In the genomic region with DNA sequence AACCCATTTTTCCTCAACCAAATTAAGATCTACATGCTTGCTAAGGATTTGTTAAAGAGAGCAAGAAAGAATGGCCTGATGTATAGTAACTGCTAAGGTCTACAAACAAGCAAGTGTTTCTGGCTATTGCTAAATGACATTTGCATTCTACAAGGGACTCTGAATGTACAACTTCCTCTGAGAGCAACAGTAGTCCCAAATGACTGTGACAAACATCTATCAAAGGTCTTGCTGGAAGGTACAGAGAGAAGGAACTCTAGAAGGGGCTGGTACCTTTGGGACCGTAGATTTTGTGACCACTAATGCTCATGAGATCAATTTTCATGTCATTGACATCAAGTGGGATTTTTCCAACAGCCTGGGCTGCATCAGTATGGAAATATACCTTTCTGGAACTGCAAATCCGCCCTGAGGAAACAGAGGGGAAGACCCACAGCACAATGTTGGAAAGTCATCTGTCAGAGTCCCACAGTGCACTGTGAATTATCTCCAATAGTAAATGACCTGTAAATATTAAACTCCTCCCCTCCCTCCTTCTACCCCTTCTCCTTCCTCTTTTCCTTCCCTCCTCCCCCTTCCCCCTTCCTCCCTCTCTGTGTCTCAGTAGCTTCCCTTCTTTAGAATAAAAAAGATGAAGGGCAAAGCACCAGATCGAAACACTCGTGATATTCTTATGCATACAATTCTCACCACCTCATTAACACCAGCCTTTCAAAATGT, we compare ENCODE assay signal across 24 cellular contexts. TPM values are rescaled to one million over a fixed set of nuclear protein-coding genes. Genes with fewer than 3 reads are reported as not detected.
DNase-seq lines count a peak whose midpoint lies in the region; ATAC-seq, FAIRE-seq and TF ChIP-seq lines count a peak whose summit lies in the region.
"Had no signal": no experiment of that assay in that cellular context is flagged by ENCODE, and none has a peak within 500 bp of the region (broad histone marks: within the 10 kb centered on the region; RNA-seq: fewer than 3 reads in every experiment).

No MANE protein-coding gene starts in this region.

- H3K27me3 ChIP-seq in K562 (ENCODE audit: control insufficient read depth in 2 of 2, insufficient read depth in 2 of 2, low read length in 2 of 2) (no peaks in the 10 kb centered on the region), A673 (replicated peaks; ENCODE audit: insufficient read depth, low read depth, low read length, poor library complexity) (no peaks in the 10 kb centered on the region)
- H3K27me3 ChIP-seq: adrenal gland, tibial nerve had no signal

- H3K4me3 ChIP-seq in K562 (no peak overlapping the region), A673 (ENCODE audit: low read depth, low read length, poor library complexity, severe bottlenecking) (no peak overlapping the region)
- H3K4me3 ChIP-seq: adrenal gland, tibial nerve had no signal

- ATAC-seq in K562: peak; percentile 58; the same call in 2 of the 3 replicates
- ATAC-seq: esophagus mucosa, left colon, T-cell had no signal

- no peak for TF ChIP-seq RAD21 in K562 (CRISPR knock-in tag; conservative IDR thresholded peaks at IDR 0.05 in 1 of 2, IDR thresholded peaks at IDR 0.05 in 1 of 2)

- BruUV-seq in K562 (replicated peaks; lab: Mats Ljungman, UMichigan) (no TSS peak), A673 (replicated peaks; lab: Mats Ljungman, UMichigan) (no TSS peak)

- H3K36me3 Mint-ChIP-seq in activated CD4-positive, alpha-beta T cell treated with anti-CD3 and anti-CD28 coated beads, Interleukin-2, amount 10 ng/mL, durations not matched to agents 7 days and 5 days (ENCODE audit: low read depth): peaks cover 11% of the 10 kb centered on the region
- no peaks in the 10 kb centered on the region for H3K36me3 Mint-ChIP-seq in type B pancreatic cell

- H4K20me1 ChIP-seq in K562 (replicated peaks; ENCODE audit: control insufficient read depth, insufficient read depth, low read length): no peaks in the 10 kb centered on the region

- TF ChIP-seq POLR2A in K562 (conservative IDR thresholded peaks at IDR 0.05): no peak

- no peaks in the 10 kb centered on the region for H3K9me3 ChIP-seq in K562 (replicated peaks; ENCODE audit: control insufficient read depth, insufficient read depth, low read depth, low read length)
- H3K9me3 ChIP-seq in A673 (ENCODE audit: low read depth, low read length, poor library complexity, severe bottlenecking): no peaks in the 10 kb centered on the region
- H3K9me3 ChIP-seq: adrenal gland, tibial nerve had no signal

- no peaks in the 10 kb centered on the region for H3K9me3 Mint-ChIP-seq in activated CD4-positive, alpha-beta T cell treated with anti-CD3 and anti-CD28 coated beads, Interleukin-2, amount 10 ng/mL, durations not matched to agents 7 days and 5 days
- no peaks in the 10 kb centered on the region for H3K9me3 Mint-ChIP-seq in type B pancreatic cell
- H3K9me3 Mint-ChIP-seq: CD4-positive, alpha-beta T cell; T-cell had no signal

- no peak overlapping the region for H3K9ac ChIP-seq in K562 (ENCODE audit: insufficient read depth in 1 of 2, low read depth in 2 of 2, low read length in 2 of 2)

- H3K36me3 ChIP-seq in K562 (ENCODE audit: control insufficient read depth, insufficient read depth, low read length) (peaks cover 32% of the 10 kb centered on the region; the same call in 2 of the 3 replicates), A673 (ENCODE audit: insufficient read depth, low read length, poor library complexity, severe bottlenecking) (no peaks in the 10 kb centered on the region)

- no peaks in the 10 kb centered on the region for H3K9me1 ChIP-seq in K562 (ENCODE audit: control insufficient read depth, insufficient read depth, low read length)

- no peak for DNase-seq in activated CD4-positive, alpha-beta T cell treated with anti-CD3 and anti-CD28 coated beads, Interleukin-2, amount 10 ng/mL, durations not matched to agents 7 days and 5 days
- no peak for DNase-seq in activated CD4-positive, alpha-beta T cell treated with anti-CD3 and anti-CD28 coated beads for 48 hours
- DNase-seq in NOMO-1 treated with dmso at 0.1 percent for 144 hours (lab: John Stamatoyannopoulos, UW; ENCODE audit: unreplicated experiment) (peak; percentile 44), K562 (ENCODE audit: extremely low read depth in 1 of 4, low spot score in 3 of 4) (no peak), type B pancreatic cell (ENCODE audit: extremely low spot score, unreplicated experiment) (peak; percentile 15), A673 (ENCODE audit: low spot score) (no peak), DMS 273 (lab: John Stamatoyannopoulos, UW; ENCODE audit: unreplicated experiment) (no peak), NCI-H128 (lab: John Stamatoyannopoulos, UW; ENCODE audit: unreplicated experiment) (no peak)
- DNase-seq: DMS79; H7; KG1; left colon; NCI-H1417; NCI-H2171; NCI-H748 treated with DMSO at 0.1 percent for 48 hours; retina; stimulated activated naive CD4-positive, alpha-beta T cell; T-cell had no signal

- no peak for TF ChIP-seq CTCF in K562 (IDR thresholded peaks at IDR 0.05 in 2 of 3, conservative IDR thresholded peaks at IDR 0.05 in 1 of 3; ENCODE audit: insufficient read depth in 2 of 3, low read depth in 1 of 3, low read length in 3 of 3)
- TF ChIP-seq CTCF in type B pancreatic cell (conservative IDR thresholded peaks at IDR 0.05): no peak
- TF ChIP-seq CTCF in A673 (conservative IDR thresholded peaks at IDR 0.05; ENCODE audit: low read depth, low read length): no peak

- in situ Hi-C loops in K562 (cut with MboI): no loop called here

- intact Hi-C loops in K562 (cut with micrococcal nuclease) (no loop called here), A673 (cut with micrococcal nuclease; ENCODE audit: unreplicated experiment) (no loop called here)

- TF ChIP-seq EP300 in K562 (IDR thresholded peaks at IDR 0.05; ENCODE audit: low read length): no peak

- H3K4me1 Mint-ChIP-seq in activated CD4-positive, alpha-beta T cell treated with anti-CD3 and anti-CD28 coated beads, Interleukin-2, amount 10 ng/mL, durations not matched to agents 7 days and 5 days: peaks cover 4% of the 10 kb centered on the region
- peaks cover 4% of the 10 kb centered on the region for H3K4me1 Mint-ChIP-seq in type B pancreatic cell (ENCODE audit: unreplicated experiment)

- H3K27ac ChIP-seq in K562 (ENCODE audit: extremely low read depth, low read depth, low read length): no peak overlapping the region
- no peak overlapping the region for H3K27ac ChIP-seq in A673 (ENCODE audit: low read depth, low read length, poor library complexity, severe bottlenecking)
- H3K27ac ChIP-seq: adrenal gland, RWPE1, tibial nerve had no signal

- no peak for FAIRE-seq in K562 (lab: Jason Lieb, UNC)
- FAIRE-seq: A204.1 had no signal

- POLR2A ChIA-PET in activated CD4-positive, alpha-beta T cell treated with anti-CD3 and anti-CD28 coated beads, Interleukin-2, amount 10 ng/mL, durations not matched to agents 7 days and 5 days (lab: Charles Lee): no interaction called here
- POLR2A ChIA-PET in K562 (lab: Yijun Ruan, JAX) (interaction anchor here (0.6 to 1.3 kb wide), 3 partner anchors 10 to 22 kb away, joined by 3 read pairs; partner anchors contain the start of gene ROMO1), A673 (lab: Charles Lee; ENCODE audit: low non-redundant PET) (no interaction called here)

- no peaks in the 10 kb centered on the region for H3K4me1 ChIP-seq in K562 (replicated peaks in 1 of 2; ENCODE audit: control insufficient read depth in 2 of 2, insufficient read depth in 2 of 2, low read length in 2 of 2)
- H3K4me1 ChIP-seq in A673 (ENCODE audit: insufficient read depth, low read length, poor library complexity, severe bottlenecking): no peaks in the 10 kb centered on the region
- H3K4me1 ChIP-seq: adrenal gland, tibial nerve had no signal

- no peak overlapping the region for H3K4me3 Mint-ChIP-seq in activated CD4-positive, alpha-beta T cell treated with anti-CD3 and anti-CD28 coated beads, Interleukin-2, amount 10 ng/mL, durations not matched to agents 7 days and 5 days
- H3K4me3 Mint-ChIP-seq in type B pancreatic cell: no peak overlapping the region
- H3K4me3 Mint-ChIP-seq: CD4-positive, alpha-beta T cell; T-cell had no signal

- no peak overlapping the region for H3K4me2 ChIP-seq in K562 (ENCODE audit: insufficient read depth, low read length)

- peak overlapping the region; percentile 74 for H3K27ac Mint-ChIP-seq in activated CD4-positive, alpha-beta T cell treated with anti-CD3 and anti-CD28 coated beads, Interleukin-2, amount 10 ng/mL, durations not matched to agents 7 days and 5 days
- H3K27ac Mint-ChIP-seq in type B pancreatic cell: no peak overlapping the region
- H3K27ac Mint-ChIP-seq: CD4-positive, alpha-beta T cell; T-cell had no signal

- H2AFZ ChIP-seq in K562 (ENCODE audit: low read depth, low read length): no peak overlapping the region

- no peaks in the 10 kb centered on the region for H3K27me3 Mint-ChIP-seq in activated CD4-positive, alpha-beta T cell treated with anti-CD3 and anti-CD28 coated beads, Interleukin-2, amount 10 ng/mL, durations not matched to agents 7 days and 5 days
- H3K27me3 Mint-ChIP-seq in type B pancreatic cell: no peaks in the 10 kb centered on the region
- H3K27me3 Mint-ChIP-seq: CD4-positive, alpha-beta T cell; T-cell had no signal

- H3K79me2 ChIP-seq in K562 (ENCODE audit: control insufficient read depth, insufficient read depth, low read length): no peaks in the 10 kb centered on the region

- CTCF ChIA-PET in activated CD4-positive, alpha-beta T cell treated with anti-CD3 and anti-CD28 coated beads, Interleukin-2, amount 10 ng/mL, durations not matched to agents 7 days and 5 days (lab: Charles Lee): no interaction called here
- CTCF ChIA-PET in K562 (lab: Yijun Ruan, JAX; ENCODE audit: low intra/inter-chr PET ratio): no interaction called here
- CTCF ChIA-PET in A673 (lab: Charles Lee): no interaction called here

- WGBS in K562 (ENCODE audit: insufficient coverage, low coverage, missing lambda C conversion rate): 66% methylated on average over 4 of the region's 4 CpGs

RNA-seq across cellular contexts. Expression of gene CPNE1, which starts 15.9 kb away (rescaled TPM):
- 100 to 1,000 TPM; 252 to 256 TPM for total RNA-seq in activated CD4-positive, alpha-beta T cell treated with anti-CD3 and anti-CD28 coated beads, Interleukin-2, amount 10 ng/mL, durations not matched to agents 7 days and 5 days
- 182 and 323 TPM in 2 replicates for total RNA-seq in K562 (2011; cell fraction: chromatin; rRNA removed; ENCODE audit: low replicate concordance)
- total RNA-seq in K562 (2011; cell fraction: nucleolus; rRNA removed): 205 and 207 TPM in 2 replicates
- 200 and 207 TPM in 2 replicates for total RNA-seq in K562 (2011; cell fraction: nucleoplasm; rRNA removed)
- total RNA-seq in K562 (2014; rRNA removed) (54.4 and 83.8 TPM in 2 replicates), K562 (2014; rRNA removed; fragmentation: Illumina TruSeq; extraction: Trizol) (39.7 and 42.2 TPM in 2 replicates), K562 (2015; rRNA removed; fragmentation: Illumina TruSeq; extraction: Trizol) (41.9 and 42.1 TPM in 2 replicates), K562 (2021) (102 and 105 TPM in 2 replicates), type B pancreatic cell (ENCODE audit: low replicate concordance) (115 and 192 TPM in 2 replicates), A673 (2021) (273 TPM in 2 replicates)
- polyA plus RNA-seq in K562 (2011; rRNA removed) (72.9 and 80.0 TPM in 2 replicates), K562 (2014; fragmentation: Illumina TruSeq; extraction: Trizol) (68.6 and 69.8 TPM in 2 replicates), K562 (2014; fragmentation: Nextera tagmentation; extraction: Ambion mirVana) (10 to 100 TPM; 45.5 to 56.0 TPM), K562 (2014; rRNA removed) (56.0 and 65.2 TPM in 2 replicates)
- 124 and 164 TPM in 2 replicates for polyA plus RNA-seq in K562 (2011; cell fraction: cytosol; rRNA removed)
- polyA plus RNA-seq in K562 (2011; cell fraction: nucleus; rRNA removed): 322 and 336 TPM in 2 replicates
- 98.9 and 128 TPM in 2 replicates for polyA plus RNA-seq in K562 (2012)
- 46.6 and 66.8 TPM in 2 replicates for polyA minus RNA-seq in K562 (2011; rRNA and poly(A)+ RNA removed)
- 46.7 and 82.3 TPM in 2 replicates for polyA minus RNA-seq in K562 (2011; cell fraction: cytosol; rRNA and poly(A)+ RNA removed)
- 66.4 and 92.3 TPM in 2 replicates for polyA minus RNA-seq in K562 (2011; cell fraction: nucleus; rRNA and poly(A)+ RNA removed)

RNA-seq across cellular contexts. Expression of gene RBM12, which starts 15.9 kb away (rescaled TPM):
- total RNA-seq in activated CD4-positive, alpha-beta T cell treated with anti-CD3 and anti-CD28 coated beads, Interleukin-2, amount 10 ng/mL, durations not matched to agents 7 days and 5 days: 100 to 1,000 TPM; 121 to 127 TPM
- 81.9 and 147 TPM in 2 replicates for total RNA-seq in K562 (2011; cell fraction: chromatin; rRNA removed; ENCODE audit: low replicate concordance)
- 22.5 and 28.8 TPM in 2 replicates for total RNA-seq in K562 (2011; cell fraction: nucleolus; rRNA removed)
- total RNA-seq in K562 (2011; cell fraction: nucleoplasm; rRNA removed): 55.1 and 69.2 TPM in 2 replicates
- total RNA-seq in K562 (2014; rRNA removed) (33.9 and 40.8 TPM in 2 replicates), K562 (2014; rRNA removed; fragmentation: Illumina TruSeq; extraction: Trizol) (73.3 and 78.7 TPM in 2 replicates), K562 (2015; rRNA removed; fragmentation: Illumina TruSeq; extraction: Trizol) (76.5 and 76.8 TPM in 2 replicates), K562 (2021) (120 TPM in 2 replicates), type B pancreatic cell (ENCODE audit: low replicate concordance) (122 and 153 TPM in 2 replicates), A673 (2021) (114 and 124 TPM in 2 replicates)
- polyA plus RNA-seq in K562 (2011; rRNA removed) (123 and 144 TPM in 2 replicates), K562 (2014; fragmentation: Illumina TruSeq; extraction: Trizol) (133 and 162 TPM in 2 replicates), K562 (2014; fragmentation: Nextera tagmentation; extraction: Ambion mirVana) (1 to 10 TPM; 5.0 to 10.0 TPM), K562 (2014; rRNA removed) (49.1 and 57.9 TPM in 2 replicates)
- 165 and 176 TPM in 2 replicates for polyA plus RNA-seq in K562 (2011; cell fraction: cytosol; rRNA removed)
- 127 and 133 TPM in 2 replicates for polyA plus RNA-seq in K562 (2011; cell fraction: nucleus; rRNA removed)
- polyA plus RNA-seq in K562 (2012): 53.2 and 59.8 TPM in 2 replicates
- polyA minus RNA-seq in K562 (2011; rRNA and poly(A)+ RNA removed): 309 and 312 TPM in 2 replicates
- polyA minus RNA-seq in K562 (2011; cell fraction: cytosol; rRNA and poly(A)+ RNA removed): 61.7 and 71.5 TPM in 2 replicates
- polyA minus RNA-seq in K562 (2011; cell fraction: nucleus; rRNA and poly(A)+ RNA removed): 23.6 and 40.4 TPM in 2 replicates

RNA-seq across cellular contexts. Expression of gene NFS1, which starts 18.5 kb away (rescaled TPM):
- total RNA-seq in activated CD4-positive, alpha-beta T cell treated with anti-CD3 and anti-CD28 coated beads, Interleukin-2, amount 10 ng/mL, durations not matched to agents 7 days and 5 days: 10 to 100 TPM; 33.2 to 36.6 TPM
- 52.4 and 75.5 TPM in 2 replicates for total RNA-seq in K562 (2011; cell fraction: chromatin; rRNA removed; ENCODE audit: low replicate concordance)
- total RNA-seq in K562 (2011; cell fraction: nucleolus; rRNA removed): 59.4 and 63.0 TPM in 2 replicates
- 55.7 and 62.0 TPM in 2 replicates for total RNA-seq in K562 (2011; cell fraction: nucleoplasm; rRNA removed)
- total RNA-seq in K562 (2014; rRNA removed): 45.0 and 59.4 TPM in 2 replicates
- 41.0 and 41.8 TPM in 2 replicates for total RNA-seq in K562 (2014; rRNA removed; fragmentation: Illumina TruSeq; extraction: Trizol)
- 34.1 and 34.7 TPM in 2 replicates for total RNA-seq in K562 (2015; rRNA removed; fragmentation: Illumina TruSeq; extraction: Trizol)
- total RNA-seq in K562 (2021): 47.1 and 52.5 TPM in 2 replicates
- 72.2 and 76.3 TPM in 2 replicates for polyA plus RNA-seq in K562 (2011; rRNA removed)
- 84.5 and 124 TPM in 2 replicates for polyA plus RNA-seq in K562 (2011; cell fraction: cytosol; rRNA removed)
- polyA plus RNA-seq in K562 (2011; cell fraction: nucleus; rRNA removed): 63.6 and 64.2 TPM in 2 replicates
- polyA plus RNA-seq in K562 (2012): 27.4 and 33.4 TPM in 2 replicates
- polyA plus RNA-seq in K562 (2014; fragmentation: Illumina TruSeq; extraction: Trizol): 48.0 and 51.9 TPM in 2 replicates
- polyA plus RNA-seq in K562 (2014; fragmentation: Nextera tagmentation; extraction: Ambion mirVana): 10 to 100 TPM; 11.5 to 13.9 TPM
- 84.8 and 94.6 TPM in 2 replicates for polyA plus RNA-seq in K562 (2014; rRNA removed)
- polyA minus RNA-seq in K562 (2011; rRNA and poly(A)+ RNA removed): 45.8 and 53.4 TPM in 2 replicates
- polyA minus RNA-seq in K562 (2011; cell fraction: cytosol; rRNA and poly(A)+ RNA removed): 19.5 and 21.2 TPM in 2 replicates
- polyA minus RNA-seq in K562 (2011; cell fraction: nucleus; rRNA and poly(A)+ RNA removed): 21.2 and 21.4 TPM in 2 replicates
- total RNA-seq in type B pancreatic cell (ENCODE audit: low replicate concordance): 26.7 and 29.9 TPM in 2 replicates
- total RNA-seq in A673 (2021): 22.2 and 23.2 TPM in 2 replicates

RNA-seq across cellular contexts. Expression of gene ROMO1, which starts 18.6 kb away (rescaled TPM):
- 100 to 1,000 TPM in 1 of 2 experiments, 10 to 100 TPM in 1; 55.0 to 103 TPM for total RNA-seq in activated CD4-positive, alpha-beta T cell treated with anti-CD3 and anti-CD28 coated beads, Interleukin-2, amount 10 ng/mL, durations not matched to agents 7 days and 5 days
- total RNA-seq in K562 (2011; cell fraction: chromatin; rRNA removed; ENCODE audit: low replicate concordance): 8.1 and 30.8 TPM in 2 replicates
- total RNA-seq in K562 (2011; cell fraction: nucleolus; rRNA removed): 77.2 and 84.6 TPM in 2 replicates
- 53.4 and 57.0 TPM in 2 replicates for total RNA-seq in K562 (2011; cell fraction: nucleoplasm; rRNA removed)
- total RNA-seq in K562 (2014; rRNA removed) (422 and 571 TPM in 2 replicates), K562 (2014; rRNA removed; fragmentation: Illumina TruSeq; extraction: Trizol) (46.5 and 50.1 TPM in 2 replicates), K562 (2015; rRNA removed; fragmentation: Illumina TruSeq; extraction: Trizol) (137 and 139 TPM in 2 replicates), K562 (2021) (217 and 226 TPM in 2 replicates), type B pancreatic cell (ENCODE audit: low replicate concordance) (131 and 160 TPM in 2 replicates), A673 (2021) (134 and 153 TPM in 2 replicates)
- polyA plus RNA-seq in K562 (2011; rRNA removed) (179 and 193 TPM in 2 replicates), K562 (2014; fragmentation: Illumina TruSeq; extraction: Trizol) (31.8 and 117 TPM in 2 replicates), K562 (2014; fragmentation: Nextera tagmentation; extraction: Ambion mirVana) (100 to 1,000 TPM; 635 to 741 TPM), K562 (2014; rRNA removed) (433 and 559 TPM in 2 replicates)
- 657 and 854 TPM in 2 replicates for polyA plus RNA-seq in K562 (2011; cell fraction: cytosol; rRNA removed)
- 234 and 309 TPM in 2 replicates for polyA plus RNA-seq in K562 (2011; cell fraction: nucleus; rRNA removed)
- 288 and 480 TPM in 2 replicates for polyA plus RNA-seq in K562 (2012)
- polyA minus RNA-seq in K562 (2011; rRNA and poly(A)+ RNA removed): 18.5 and 28.9 TPM in 2 replicates
- polyA minus RNA-seq in K562 (2011; cell fraction: cytosol; rRNA and poly(A)+ RNA removed): 43.7 and 68.4 TPM in 2 replicates
- 21.0 and 24.8 TPM in 2 replicates for polyA minus RNA-seq in K562 (2011; cell fraction: nucleus; rRNA and poly(A)+ RNA removed)

Comparison
In these comparisons a context has a peak if more than half of its experiments do, and no peak if none do; other contexts are left out.
1. DNase-seq: peak in NOMO-1 treated with dmso at 0.1 percent for 144 hours (single experiment) and type B pancreatic cell (single experiment); none in activated CD4-positive, alpha-beta T cell treated with anti-CD3 and anti-CD28 coated beads, Interleukin-2, amount 10 ng/mL, durations not matched to agents 7 days and 5 days (single experiment), activated CD4-positive, alpha-beta T cell treated with anti-CD3 and anti-CD28 coated beads for 48 hours (single experiment), K562 (0 of 4), A673 (single experiment), DMS 273 (single experiment) and NCI-H128 (single experiment).